Comparison of ENCODE assay signal across 8 cellular contexts in the genomic region with DNA sequence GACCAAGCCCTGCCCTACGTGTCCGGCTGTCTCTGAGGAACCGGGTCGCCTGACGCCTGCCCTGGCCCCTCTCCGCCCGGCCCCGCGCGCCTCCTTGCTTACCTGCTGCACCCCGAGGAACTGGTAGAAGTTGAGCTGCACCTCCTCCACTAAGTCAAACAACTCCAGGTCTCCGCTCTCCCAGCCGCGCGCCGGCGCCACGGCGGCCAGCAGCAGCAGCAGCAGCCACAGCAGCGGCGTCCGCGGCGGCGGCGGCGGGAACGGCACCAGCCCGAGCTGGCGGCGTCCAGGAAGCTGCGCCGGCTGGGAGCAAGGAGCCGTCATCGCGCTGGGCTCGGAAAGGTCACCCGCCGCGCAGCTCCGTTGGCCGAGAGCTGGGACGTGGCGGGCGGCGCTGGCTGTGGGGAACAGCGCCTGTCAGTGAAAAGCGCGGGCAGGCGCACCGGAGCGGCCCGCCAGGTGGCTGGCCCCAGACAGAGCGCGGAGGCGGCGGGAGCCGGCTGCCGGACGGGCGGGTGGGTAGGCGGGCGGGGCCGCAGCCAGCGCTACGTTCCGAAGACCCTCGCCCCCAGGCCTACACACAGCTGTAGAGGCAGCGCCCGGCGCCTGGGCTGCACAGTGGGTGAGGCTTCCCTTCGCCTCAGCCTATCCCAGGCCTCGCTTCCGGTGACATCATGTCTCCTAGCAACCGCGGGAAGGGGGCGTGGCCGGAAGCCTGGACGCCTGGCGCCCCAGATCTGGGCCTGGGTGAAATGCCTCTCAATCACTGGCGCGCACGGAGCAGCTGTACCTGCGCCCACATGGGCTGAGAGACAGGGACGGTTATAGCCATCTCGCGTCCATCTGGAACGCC. TPM values are rescaled to one million over a fixed set of nuclear protein-coding genes. Genes with fewer than 3 reads are reported as not detected.
DNase-seq lines count a peak whose midpoint lies in the region; ATAC-seq lines count a peak whose summit lies in the region.

A gene with protein sequence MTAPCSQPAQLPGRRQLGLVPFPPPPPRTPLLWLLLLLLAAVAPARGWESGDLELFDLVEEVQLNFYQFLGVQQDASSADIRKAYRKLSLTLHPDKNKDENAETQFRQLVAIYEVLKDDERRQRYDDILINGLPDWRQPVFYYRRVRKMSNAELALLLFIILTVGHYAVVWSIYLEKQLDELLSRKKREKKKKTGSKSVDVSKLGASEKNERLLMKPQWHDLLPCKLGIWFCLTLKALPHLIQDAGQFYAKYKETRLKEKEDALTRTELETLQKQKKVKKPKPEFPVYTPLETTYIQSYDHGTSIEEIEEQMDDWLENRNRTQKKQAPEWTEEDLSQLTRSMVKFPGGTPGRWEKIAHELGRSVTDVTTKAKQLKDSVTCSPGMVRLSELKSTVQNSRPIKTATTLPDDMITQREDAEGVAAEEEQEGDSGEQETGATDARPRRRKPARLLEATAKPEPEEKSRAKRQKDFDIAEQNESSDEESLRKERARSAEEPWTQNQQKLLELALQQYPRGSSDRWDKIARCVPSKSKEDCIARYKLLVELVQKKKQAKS (minus strand): TSS at position 620 of the 853 bp plus-strand sequence. CDS start 296 bp downstream, at position 324.

- peaks cover 11% of the 10 kb centered on the region for H3K79me2 ChIP-seq in mesendoderm (ENCODE audit: control insufficient read depth, insufficient read depth, low read length)

- H2BK15ac ChIP-seq in mesendoderm (replicated peaks; ENCODE audit: low read depth): no peak within 1 kb of the TSS

- H3K27ac ChIP-seq in HUES48 (ENCODE audit: low read depth, low read length) (peak within 1 kb of the TSS; percentile 84), mesendoderm (ENCODE audit: low read depth, low read length) (peak within 1 kb of the TSS; percentile 63)

- no peak within 1 kb of the TSS for H3K4ac ChIP-seq in mesendoderm (ENCODE audit: low read depth, low read length)

- no peak within 1 kb of the TSS for H4K8ac ChIP-seq in mesendoderm (ENCODE audit: low read depth, low read length)

- CTCF ChIA-PET in activated CD8-positive, alpha-beta memory T cell treated with anti-CD3 and anti-CD28 coated beads, Interleukin-2, amount 10 ng/mL, durations not matched to agents 7 days and 5 days (lab: Charles Lee): interaction anchor here (0.7 to 2.9 kb wide), 9 partner anchors 9 to 986 kb away, joined by 3 to 20 read pairs (median 5); no protein-coding TSS in a partner anchor

- peak within 1 kb of the TSS; percentile 98 for H3K27ac Mint-ChIP-seq in activated CD8-positive, alpha-beta memory T cell treated with anti-CD3 and anti-CD28 coated beads, Interleukin-2, amount 10 ng/mL, durations not matched to agents 7 days and 5 days

- no peak within 1 kb of the TSS for H2AK5ac ChIP-seq in mesendoderm (ENCODE audit: low read length)

- peak; percentile 94 for ATAC-seq in GM21390 (IDR thresholded peaks at IDR 0.05; ENCODE audit: unreplicated experiment)
- peak; percentile 94 for ATAC-seq in activated CD8-positive, alpha-beta memory T cell treated with anti-CD3 and anti-CD28 coated beads, Interleukin-2, amount 10 ng/mL, durations not matched to agents 7 days and 5 days

- no peak within 1 kb of the TSS for H2BK5ac ChIP-seq in mesendoderm (ENCODE audit: low read length)

- H4K5ac ChIP-seq in mesendoderm (ENCODE audit: low read length): no peak within 1 kb of the TSS

- H3K27me3 ChIP-seq in HUES48 (ENCODE audit: control insufficient read depth, insufficient read depth, low read length) (peaks cover 13% of the 10 kb centered on the region), NT2/D1 (ENCODE audit: insufficient read depth, insufficient read length) (no peaks in the 10 kb centered on the region), endocrine pancreas (ENCODE audit: control insufficient read depth, insufficient read depth, low read length) (no peaks in the 10 kb centered on the region), mesendoderm (ENCODE audit: insufficient read depth, low read length, poor library complexity) (no peaks in the 10 kb centered on the region)

- H2BK120ac ChIP-seq in mesendoderm (ENCODE audit: low read depth, low read length): no peak within 1 kb of the TSS

- H3K36me3 Mint-ChIP-seq in activated CD8-positive, alpha-beta memory T cell treated with anti-CD3 and anti-CD28 coated beads, Interleukin-2, amount 10 ng/mL, durations not matched to agents 7 days and 5 days: peaks cover 2% of the 10 kb centered on the region

- H3K56ac ChIP-seq in mesendoderm (ENCODE audit: low read length): peak within 1 kb of the TSS; percentile 83

- peak within 1 kb of the TSS; percentile 42 for H3K18ac ChIP-seq in mesendoderm (ENCODE audit: low read length)

- peaks cover 29% of the 10 kb centered on the region for H3K4me1 Mint-ChIP-seq in activated CD8-positive, alpha-beta memory T cell treated with anti-CD3 and anti-CD28 coated beads, Interleukin-2, amount 10 ng/mL, durations not matched to agents 7 days and 5 days

- H3K4me2 ChIP-seq in mesendoderm (ENCODE audit: low read length): peak within 1 kb of the TSS; percentile 53

- H3K9ac ChIP-seq in HUES48 (ENCODE audit: low read depth, low read length) (peak within 1 kb of the TSS; percentile 54), NT2/D1 (ENCODE audit: insufficient read length, low read depth) (peak within 1 kb of the TSS; percentile 82), endocrine pancreas (ENCODE audit: control insufficient read depth, insufficient read depth, low read length) (peak within 1 kb of the TSS; percentile 44), mesendoderm (ENCODE audit: low read length) (peak within 1 kb of the TSS; percentile 62)

- H3K9me3 Mint-ChIP-seq in activated CD8-positive, alpha-beta memory T cell treated with anti-CD3 and anti-CD28 coated beads, Interleukin-2, amount 10 ng/mL, durations not matched to agents 7 days and 5 days (ENCODE audit: low read depth): no peaks in the 10 kb centered on the region

- H3K36me3 ChIP-seq in HUES48 (ENCODE audit: control insufficient read depth, insufficient read depth, low read length): no peaks in the 10 kb centered on the region
- no peaks in the 10 kb centered on the region for H3K36me3 ChIP-seq in NT2/D1 (ENCODE audit: insufficient read depth, insufficient read length, low read length)
- H3K36me3 ChIP-seq in endocrine pancreas (ENCODE audit: control insufficient read depth, insufficient read depth, low read length): no peaks in the 10 kb centered on the region
- H3K36me3 ChIP-seq in mesendoderm (ENCODE audit: control insufficient read depth, insufficient read depth, low read length): no peaks in the 10 kb centered on the region

- peaks cover 14% of the 10 kb centered on the region for H3K27me3 Mint-ChIP-seq in activated CD8-positive, alpha-beta memory T cell treated with anti-CD3 and anti-CD28 coated beads, Interleukin-2, amount 10 ng/mL, durations not matched to agents 7 days and 5 days

- H3K79me1 ChIP-seq in mesendoderm (ENCODE audit: low read length): peaks cover 10% of the 10 kb centered on the region

- H3K4me3 ChIP-seq in HUES48 (ENCODE audit: low read depth, low read length) (peak within 1 kb of the TSS; percentile 86), NT2/D1 (ENCODE audit: insufficient read length, low read depth) (peak within 1 kb of the TSS; percentile 76), endocrine pancreas (ENCODE audit: control insufficient read depth, insufficient read depth, low read length) (peak within 1 kb of the TSS; percentile 96), mesendoderm (ENCODE audit: low read length) (peak within 1 kb of the TSS; percentile 50)

- no peak within 1 kb of the TSS for H3K23ac ChIP-seq in mesendoderm (ENCODE audit: low read length)

- H3K9me3 ChIP-seq in HUES48 (ENCODE audit: control insufficient read depth, insufficient read depth, low read length) (no peaks in the 10 kb centered on the region), NT2/D1 (ENCODE audit: insufficient read depth, low read length) (no peaks in the 10 kb centered on the region), endocrine pancreas (ENCODE audit: control insufficient read depth, low read length) (no peaks in the 10 kb centered on the region)

- DNase-seq in Caki2 (ENCODE audit: low read depth) (peak; percentile 97), NT2/D1 (ENCODE audit: low read depth, low spot score) (peak; percentile 87), mesendoderm (peak; percentile 99)
- peak; percentile 98 for DNase-seq in activated CD8-positive, alpha-beta memory T cell treated with anti-CD3 and anti-CD28 coated beads, Interleukin-2, amount 10 ng/mL, durations not matched to agents 7 days and 5 days
- DNase-seq in stimulated activated CD8-positive, alpha-beta memory T cell treated with anti-CD3 and anti-CD28 coated beads, Interleukin-15, amount 100 ng/mL, for 1 hour (ENCODE audit: low read depth): peak; percentile 100

- no CpG with 5 or more reads among the region's 88 CpGs for WGBS in mesendoderm (ENCODE audit: extremely low coverage, insufficient coverage, low lambda C conversion rate)

- in situ Hi-C loops in Caki2 (cut with HindIII; ENCODE audit: low pct_unique_long_range_greater_than_20kb, low sequenced_read_pairs): no loop called here

- peaks cover 7% of the 10 kb centered on the region for H3K4me1 ChIP-seq in HUES48 (ENCODE audit: control insufficient read depth, insufficient read depth, low read length)
- H3K4me1 ChIP-seq in NT2/D1 (ENCODE audit: insufficient read depth, insufficient read length): no peaks in the 10 kb centered on the region
- peaks cover 19% of the 10 kb centered on the region for H3K4me1 ChIP-seq in endocrine pancreas (ENCODE audit: control insufficient read depth, insufficient read depth, low read length)
- peaks cover 3% of the 10 kb centered on the region for H3K4me1 ChIP-seq in mesendoderm (ENCODE audit: control insufficient read depth, low read depth, low read length)

- H3K4me3 Mint-ChIP-seq in activated CD8-positive, alpha-beta memory T cell treated with anti-CD3 and anti-CD28 coated beads, Interleukin-2, amount 10 ng/mL, durations not matched to agents 7 days and 5 days: peak within 1 kb of the TSS; percentile 94

RNA-seq across cellular contexts. Expression of the gene that starts here (rescaled TPM):
- 51.6 and 64.0 TPM in 2 replicates for total RNA-seq in Caki2 (2014; rRNA removed; shearing (Covaris generic); ENCODE audit: low replicate concordance)
- total RNA-seq in activated CD8-positive, alpha-beta memory T cell treated with anti-CD3 and anti-CD28 coated beads, Interleukin-2, amount 10 ng/mL, durations not matched to agents 7 days and 5 days: 10 to 100 TPM; 26.5 to 32.5 TPM
- polyA plus RNA-seq in mesendoderm (2013, experiment 1 of 2): 21.8 TPM
- 21.5 TPM for polyA plus RNA-seq in mesendoderm (2013, experiment 2 of 2)

Comparison
In these comparisons a context has a peak if more than half of its experiments do, and no peak if none do; other contexts are left out.
1. Peak in every context shown above with its lines: DNase-seq, ATAC-seq, H3K4me3 ChIP-seq and H3K27ac ChIP-seq.